ENCODE assay signal across 10 cellular contexts in the genomic region with DNA sequence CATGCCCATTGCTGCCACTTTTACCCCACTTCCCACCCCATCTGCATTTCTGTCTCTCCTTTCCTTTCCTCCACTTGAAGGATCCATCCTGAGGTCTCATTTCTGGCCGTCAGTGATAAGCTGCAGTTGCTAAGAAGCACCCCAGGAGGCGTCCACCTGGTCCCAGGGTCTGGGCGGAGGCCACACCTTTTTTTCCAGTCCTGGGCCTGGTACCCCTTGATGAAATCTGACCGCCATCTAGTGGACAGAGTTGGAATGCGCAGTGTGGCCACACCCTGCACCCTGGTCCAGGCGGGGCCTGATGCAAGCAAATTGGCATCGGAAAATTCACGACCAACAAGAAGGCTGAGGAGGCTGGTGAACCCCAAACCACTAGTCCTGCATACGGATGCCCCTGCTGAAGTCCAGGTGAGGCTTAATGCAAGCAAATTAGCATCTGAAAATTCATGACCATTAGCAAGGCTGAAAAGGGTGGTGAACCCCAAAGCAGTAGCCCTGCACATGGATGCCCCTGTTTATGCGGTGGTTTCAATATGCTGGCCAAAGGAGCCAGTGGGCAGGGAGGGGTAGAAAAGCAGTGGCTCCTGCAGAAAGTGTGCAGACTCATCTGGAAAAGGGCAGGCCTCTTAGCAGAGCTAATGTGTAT. TPM values are rescaled to one million over a fixed set of nuclear protein-coding genes. Genes with fewer than 3 reads are reported as not detected.
DNase-seq lines count a peak whose midpoint lies in the region; ATAC-seq, FAIRE-seq and TF ChIP-seq lines count a peak whose summit lies in the region.
"Had no signal": no experiment of that assay in that cellular context is flagged by ENCODE, and none has a peak within 500 bp of the region (broad histone marks: within the 10 kb centered on the region; RNA-seq: fewer than 3 reads in every experiment).

No MANE protein-coding gene starts in this region.

- H3K4me1 ChIP-seq in astrocyte (ENCODE audit: insufficient read depth, low read length), result no peaks in the 10 kb centered on the region
- H3K4me1 ChIP-seq: vagina had no signal

- H3K79me2 ChIP-seq in astrocyte (ENCODE audit: insufficient read depth, low read length), result no peaks in the 10 kb centered on the region

- FAIRE-seq in astrocyte (lab: Jason Lieb, UNC), result no peak
- FAIRE-seq: G401.6 had no signal

- no peaks in the 10 kb centered on the region for H3K9me3 Mint-ChIP-seq in astrocyte (ENCODE audit: unreplicated experiment)

- H2AFZ ChIP-seq in astrocyte (ENCODE audit: low read depth, low read length), result no peak overlapping the region

- H3K4me3 Mint-ChIP-seq in T-helper 17 cell (no peak overlapping the region), astrocyte (ENCODE audit: unreplicated experiment) (no peak overlapping the region)

- DNase-seq in SIG-M5 treated with dmso at 0.1 percent for 504 hours (lab: John Stamatoyannopoulos, UW; ENCODE audit: unreplicated experiment) (peak; percentile 58), SIG-M5 (lab: John Stamatoyannopoulos, UW) (no peak), NB4 (ENCODE audit: low read depth) (peak; percentile 75), T-helper 17 cell (peak; percentile 30 to 56 (median 38)), astrocyte (ENCODE audit: low read depth) (peak; percentile 32), iPS DF 19.7 (ENCODE audit: low read depth, low spot score) (peak; percentile 45)
- peak; percentile 22 to 43 for DNase-seq in stimulated activated CD4-positive, alpha-beta T cell treated with anti-CD3 and anti-CD28 coated beads, Interleukin-15, amount 100 ng/mL, for 1 hour (ENCODE audit: low read depth in 1 of 2, low spot score in 1 of 2)

- H3K4me1 Mint-ChIP-seq in T-helper 17 cell, result peaks cover 6% of the 10 kb centered on the region
- H3K4me1 Mint-ChIP-seq in astrocyte (ENCODE audit: low read depth, unreplicated experiment), result no peaks in the 10 kb centered on the region

- no peaks in the 10 kb centered on the region for H3K27me3 ChIP-seq in astrocyte (ENCODE audit: insufficient read depth, low read length)
- H3K27me3 ChIP-seq: vagina had no signal

- H3K4me3 ChIP-seq in NB4 (ENCODE audit: low read depth, low read length) (no peak overlapping the region), astrocyte (ENCODE audit: insufficient read depth, low read depth, low read length) (no peak overlapping the region)
- H3K4me3 ChIP-seq: vagina had no signal

- TF ChIP-seq CTCF in NB4 (IDR thresholded peaks at IDR 0.05; ENCODE audit: low read depth, low read length) (peak; percentile 95), astrocyte (IDR thresholded peaks at IDR 0.05; ENCODE audit: insufficient read depth, low read depth, low read length) (peak; percentile 87)

- H3K36me3 Mint-ChIP-seq in T-helper 17 cell (ENCODE audit: low read depth), result peaks cover 3% of the 10 kb centered on the region
- peaks cover 4% of the 10 kb centered on the region for H3K36me3 Mint-ChIP-seq in astrocyte (ENCODE audit: low read depth, unreplicated experiment)

- no peaks in the 10 kb centered on the region for H3K36me3 ChIP-seq in astrocyte (ENCODE audit: insufficient read depth, low read length)
- H3K36me3 ChIP-seq: vagina had no signal

- H4K20me1 ChIP-seq in astrocyte (ENCODE audit: insufficient read depth, low read length), result no peaks in the 10 kb centered on the region

- ATAC-seq in HG02642 (IDR thresholded peaks at IDR 0.05; ENCODE audit: poor library complexity, unreplicated experiment) (peak; percentile 99), T-helper 17 cell (peak; percentile 94)

- H3K27ac Mint-ChIP-seq in T-helper 17 cell (no peak overlapping the region), astrocyte (ENCODE audit: unreplicated experiment) (no peak overlapping the region)

- H3K27me3 Mint-ChIP-seq in T-helper 17 cell (no peaks in the 10 kb centered on the region), astrocyte (ENCODE audit: low read depth, unreplicated experiment) (peaks cover 9% of the 10 kb centered on the region)

- H3K4me2 ChIP-seq in astrocyte (ENCODE audit: low read length), result no peak overlapping the region

- H3K9ac ChIP-seq in astrocyte (ENCODE audit: low read length), result no peak overlapping the region

- no peak for TF ChIP-seq POLR2A in NB4 (IDR thresholded peaks at IDR 0.05; ENCODE audit: extremely low read depth, insufficient read length)

- no peaks in the 10 kb centered on the region for H3K9me3 ChIP-seq in T-helper 17 cell (ENCODE audit: control insufficient read depth, low read length, poor library complexity, severe bottlenecking)
- no peaks in the 10 kb centered on the region for H3K9me3 ChIP-seq in astrocyte (ENCODE audit: insufficient read depth, low read depth, low read length)
- H3K9me3 ChIP-seq: vagina had no signal

- no peak overlapping the region for H3K27ac ChIP-seq in astrocyte (ENCODE audit: low read depth, low read length)
- H3K27ac ChIP-seq: vagina had no signal

RNA-seq across cellular contexts. Expression of a gene that starts 43.3 kb away (rescaled TPM):
- total RNA-seq in T-helper 17 cell, result 1 to 10 TPM; 3.2 to 4.9 TPM
- 9.8 and 15.4 TPM in 2 replicates for total RNA-seq in astrocyte
